In the genomic region with DNA sequence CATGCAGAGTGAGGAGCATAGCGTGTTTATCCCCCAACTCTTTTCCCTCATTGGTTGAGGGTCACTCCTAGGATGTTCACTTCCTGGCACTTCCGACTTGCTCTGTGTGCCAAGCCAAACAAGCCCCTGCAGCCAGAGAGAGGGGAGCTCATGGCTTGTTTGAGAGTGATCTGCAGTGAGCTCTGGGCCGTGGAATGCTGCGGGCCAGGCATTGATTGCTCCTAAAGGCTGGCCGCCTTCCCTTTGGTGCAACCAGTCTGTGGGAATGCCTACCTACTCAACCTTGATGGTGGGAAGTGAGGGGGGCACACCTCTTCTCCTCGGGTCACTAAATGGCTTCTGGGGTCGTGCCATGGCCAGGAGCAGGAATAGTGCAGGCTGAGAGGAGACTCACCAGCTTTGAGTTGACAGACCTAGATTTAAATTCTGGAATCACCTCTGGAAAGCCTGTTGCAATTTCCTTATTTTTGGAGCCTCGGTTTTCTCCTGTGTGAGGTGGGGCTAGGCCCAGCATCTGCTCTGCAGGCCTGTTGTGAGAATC, we compare ENCODE assay signal across 23 cellular contexts.
"Had no signal": no experiment of that assay in that cellular context is flagged by ENCODE, and none has a peak within 500 bp of the region (broad histone marks: within the 10 kb centered on the region; RNA-seq: fewer than 3 reads in every experiment).

No MANE protein-coding gene starts in this region.

- H3K4me3 Mint-ChIP-seq: activated B cell treated with CpG ODN at 0.5 μM for 24 hours; activated CD4-positive, alpha-beta T cell treated with anti-CD3 and anti-CD28 coated beads for 36 hours; activated naive CD8-positive, alpha-beta T cell treated with anti-CD3 and anti-CD28 coated beads for 36 hours; memory B cell; naive B cell; neural crest cell; stimulated activated naive B cell treated with anti-CD40 and anti-IgM and Interleukin-4, amounts not matched to agents 10 μg/mL and 1 μg/mL and 100 μg/mL, for 72 hours had no signal

- H3K9me3 Mint-ChIP-seq: memory B cell, neural crest cell, type B pancreatic cell had no signal

- H3K27me3 ChIP-seq: breast epithelium, colonic mucosa, esophagus squamous epithelium, gastrocnemius medialis, sigmoid colon, testis, vagina had no signal

- H3K4me1 ChIP-seq: breast epithelium, colonic mucosa, esophagus squamous epithelium, gastrocnemius medialis, vagina had no signal

- H3K36me3 ChIP-seq: breast epithelium, colonic mucosa, gastrocnemius medialis, sigmoid colon, vagina had no signal

- H3K4me3 ChIP-seq: breast epithelium, colonic mucosa, esophagus squamous epithelium, gastrocnemius medialis, sigmoid colon, testis, vagina had no signal

- H3K27ac ChIP-seq: breast epithelium, colonic mucosa, esophagus squamous epithelium, gastrocnemius medialis, sigmoid colon, testis, vagina had no signal

- H3K4me1 Mint-ChIP-seq: activated B cell treated with CpG ODN at 0.5 μM for 24 hours; activated CD4-positive, alpha-beta T cell treated with anti-CD3 and anti-CD28 coated beads for 36 hours; memory B cell; naive B cell had no signal

- DNase-seq: activated B cell treated with CpG ODN at 0.5 μM for 24 hours; activated CD4-positive, alpha-beta T cell treated with anti-CD3 and anti-CD28 coated beads, Interleukin-2, amount 50 U/mL, for 4 hours; activated CD8-positive, alpha-beta memory T cell treated with anti-CD3 and anti-CD28 coated beads, Interleukin-2, amount 50 U/mL, for 48 hours; activated naive CD4-positive, alpha-beta T cell treated with Interleukin-2 at 50 U/mL for 16 hours; activated naive CD8-positive, alpha-beta T cell treated with anti-CD3 and anti-CD28 coated beads for 36 hours; activated T-cell treated with anti-CD3 and anti-CD28 coated beads, Interleukin-2, amount 50 U/mL, for 48 hours; colonic mucosa; esophagus squamous epithelium; gastrocnemius medialis; naive B cell; sigmoid colon; stimulated activated CD4-positive, alpha-beta T cell treated with anti-CD3 and anti-CD28 coated beads, Interleukin-2, amount 100 ng/mL, for 48 hours; stimulated activated CD8-positive, alpha-beta memory T cell treated with anti-CD3 and anti-CD28 coated beads, Interleukin-4, amount 100 ng/mL, for 48 hours; stimulated activated naive B cell treated with anti-CD40 and anti-IgM and Interleukin-4, amounts not matched to agents 10 μg/mL and 1 μg/mL and 100 μg/mL, for 72 hours; T-helper 9 cell had no signal

- H3K27ac Mint-ChIP-seq: activated B cell treated with CpG ODN at 0.5 μM for 24 hours; activated CD4-positive, alpha-beta T cell treated with anti-CD3 and anti-CD28 coated beads for 36 hours; activated naive CD8-positive, alpha-beta T cell treated with anti-CD3 and anti-CD28 coated beads for 36 hours; memory B cell; progenitor cell of endocrine pancreas; stimulated activated naive B cell treated with anti-CD40 and anti-IgM and Interleukin-4, amounts not matched to agents 10 μg/mL and 1 μg/mL and 100 μg/mL, for 72 hours; type B pancreatic cell had no signal

- ATAC-seq: gastrocnemius medialis had no signal

- H3K27me3 Mint-ChIP-seq: activated B cell treated with CpG ODN at 0.5 μM for 24 hours; activated CD4-positive, alpha-beta T cell treated with anti-CD3 and anti-CD28 coated beads for 36 hours; activated naive CD8-positive, alpha-beta T cell treated with anti-CD3 and anti-CD28 coated beads for 36 hours; memory B cell; naive B cell; progenitor cell of endocrine pancreas; stimulated activated naive B cell treated with anti-CD40 and anti-IgM and Interleukin-4, amounts not matched to agents 10 μg/mL and 1 μg/mL and 100 μg/mL, for 72 hours; type B pancreatic cell had no signal

- H3K9me3 ChIP-seq: colonic mucosa, esophagus squamous epithelium, gastrocnemius medialis, sigmoid colon, testis, vagina had no signal
